1 cellular context compared by ENCODE assay signal in genomic region chr3:184380210-184380626, GRCh38.
A peak's percentile ranks its signal among the peaks of the same experiment; 100 is the strongest.
TF ChIP-seq lines count a peak whose summit lies in the region.

No MANE protein-coding gene starts in this region.

TF ChIP-seq in K562, 482 proteins besides CTCF, POLR2A, EP300 and RAD21:
- TF ChIP-seq BDP1 (IDR thresholded peaks at IDR 0.05; ENCODE audit: insufficient read depth, insufficient read length), result no peak
- TF ChIP-seq TGIF2 (CRISPR knock-in tag; IDR thresholded peaks at IDR 0.05), result no peak
- TF ChIP-seq E2F6 (IDR thresholded peaks at IDR 0.05; ENCODE audit: borderline replicate concordance in 1 of 2, extremely low read depth in 1 of 2, insufficient read depth in 1 of 2, insufficient read length in 1 of 2, low read depth in 1 of 2, low read length in 1 of 2, poor library complexity in 1 of 2, severe bottlenecking in 1 of 2), result peak in 1 of 2 experiments; percentile 6
- no peak for TF ChIP-seq MIER1 (IDR thresholded peaks at IDR 0.05; ENCODE audit: low read depth)
- TF ChIP-seq CREB1 (IDR thresholded peaks at IDR 0.05), result peak; percentile 46; the same call in 1 of the 2 replicates
- TF ChIP-seq CREB1 (CRISPR knock-in tag; IDR thresholded peaks at IDR 0.05), result no peak
- TF ChIP-seq VEZF1 (CRISPR knock-in tag; IDR thresholded peaks at IDR 0.05), result peak; percentile 81
- TF ChIP-seq CREM (IDR thresholded peaks at IDR 0.05; ENCODE audit: low read depth), result peak; percentile 35; the same call in 1 of the 2 replicates
- no peak for TF ChIP-seq HOMEZ (CRISPR knock-in tag; IDR thresholded peaks at IDR 0.05)
- TF ChIP-seq ZBTB7A (IDR thresholded peaks at IDR 0.05; ENCODE audit: borderline replicate concordance, control insufficient read depth, low read depth, low read length), result peak; percentile 12; the same call in 1 of the 2 replicates
- TF ChIP-seq ADNP (tag; IDR thresholded peaks at IDR 0.05), result no peak
- TF ChIP-seq ZNF263 (CRISPR knock-in tag; IDR thresholded peaks at IDR 0.05; ENCODE audit: borderline replicate concordance), result peak; percentile 93
TF ChIP-seq in K562: peak in this region for 6.
